In genomic region chr10:131253931-131254865, GRCh38 we compare ENCODE assay signal across 25 cellular contexts. TPM values are rescaled to one million over a fixed set of nuclear protein-coding genes. Genes with fewer than 3 reads are reported as not detected.
"Had no signal": no experiment of that assay in that cellular context is flagged by ENCODE, and none has a peak within 500 bp of the region (broad histone marks: within the 10 kb centered on the region; RNA-seq: fewer than 3 reads in every experiment).

No MANE protein-coding gene starts in this region.

- H3K4me1 ChIP-seq: colonic mucosa, esophagus squamous epithelium, psoas muscle, suprapubic skin, transverse colon, vagina had no signal

- H3K36me3 ChIP-seq: colonic mucosa, esophagus squamous epithelium, suprapubic skin, transverse colon, vagina had no signal

- H3K79me2 ChIP-seq: hepatocyte had no signal

- H3K27ac ChIP-seq: colonic mucosa, esophagus squamous epithelium, hepatocyte, psoas muscle, skin epidermis, suprapubic skin, transverse colon, vagina had no signal

- H3K4me2 ChIP-seq: hepatocyte had no signal

- H3K9me3 ChIP-seq: colonic mucosa, esophagus squamous epithelium, psoas muscle, suprapubic skin, transverse colon, vagina had no signal

- DNase-seq: colonic mucosa; effector CD8-positive, alpha-beta T cell; esophagus squamous epithelium; kidney; natural killer cell; right cardiac atrium; stimulated activated CD4-positive, alpha-beta T cell treated with anti-CD3 and anti-CD28 coated beads, Interleukin-12 subunit alpha, Interleukin-12 subunit beta, amount 100 ng/mL, for 4 hours; stimulated activated CD4-positive, alpha-beta T cell treated with anti-CD3 and anti-CD28 coated beads, Interleukin-1b, Interleukin-23, amount 100 ng/mL, for 48 hours; stimulated activated CD4-positive, alpha-beta T cell treated with anti-CD3 and anti-CD28 coated beads, Interleukin-4, amount 100 ng/mL, for 1 hour; stimulated activated CD8-positive, alpha-beta memory T cell treated with anti-CD3 and anti-CD28 coated beads, Interleukin-4, amount 100 ng/mL, for 48 hours; stimulated activated naive CD4-positive, alpha-beta T cell; stimulated activated naive CD8-positive, alpha-beta T cell treated with anti-CD3 and anti-CD28 coated beads, Interleukin-15, amount 100 ng/mL, for 72 hours; transverse colon had no signal

- H2AFZ ChIP-seq: hepatocyte had no signal

- H3K4me3 ChIP-seq: colonic mucosa, esophagus squamous epithelium, hepatocyte, psoas muscle, skin epidermis, suprapubic skin, transverse colon, vagina had no signal

- H3K27me3 ChIP-seq: colonic mucosa, transverse colon, vagina had no signal

- ATAC-seq: left lobe of liver; natural killer cell; psoas muscle; right cardiac atrium; stimulated activated naive CD8-positive, alpha-beta T cell treated with anti-CD3 and anti-CD28 coated beads, Interleukin-15, amount 100 ng/mL, for 72 hours had no signal

RNA-seq across cellular contexts. Expression of gene TCERG1L, which starts 57.3 kb away (rescaled TPM):
- total RNA-seq: chondrocyte, colonic mucosa, endothelial cell of umbilical vein, epithelial cell of proximal tubule, kidney, mesenteric fat pad, osteocyte, psoas muscle, renal cortical epithelial cell, right cardiac atrium, vagina had no signal
